9 cellular contexts compared by ENCODE assay signal in the genomic region with DNA sequence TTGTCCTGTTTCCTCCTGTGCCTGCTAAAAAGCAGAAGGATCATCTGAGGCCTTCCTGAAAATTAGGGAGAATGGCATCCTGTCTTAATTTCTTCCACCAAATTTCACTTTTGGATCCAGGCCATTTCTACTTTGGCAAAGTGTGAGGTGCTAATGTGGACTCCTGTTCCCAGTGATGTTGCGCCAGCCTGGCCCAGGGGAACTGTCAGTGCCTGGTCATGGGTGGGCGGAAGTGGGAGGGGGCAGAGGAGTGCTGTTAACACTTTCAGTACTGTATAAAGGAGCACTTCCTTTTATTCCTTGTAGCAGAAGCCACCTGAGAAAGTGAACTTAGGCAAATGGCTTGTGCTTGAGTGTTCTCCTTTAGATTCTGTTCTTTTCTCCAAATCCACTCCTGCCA. TPM values are rescaled to one million over a fixed set of nuclear protein-coding genes. Genes with fewer than 3 reads are reported as not detected.
DNase-seq lines count a peak whose midpoint lies in the region; ATAC-seq and TF ChIP-seq lines count a peak whose summit lies in the region.
"Had no signal": no experiment of that assay in that cellular context is flagged by ENCODE, and none has a peak within 500 bp of the region (broad histone marks: within the 10 kb centered on the region; RNA-seq: fewer than 3 reads in every experiment).

No MANE protein-coding gene starts in this region.

- H3K79me2 ChIP-seq in PC-3 (ENCODE audit: low read length) = no peaks in the 10 kb centered on the region

- peak; percentile 50 for ATAC-seq in HG02852 (IDR thresholded peaks at IDR 0.05; ENCODE audit: unreplicated experiment)
- ATAC-seq in PC-3 = no peak
- ATAC-seq in HG02973 (IDR thresholded peaks at IDR 0.05; ENCODE audit: unreplicated experiment) = no peak

- TF ChIP-seq CTCF in PC-3 (conservative IDR thresholded peaks at IDR 0.05; ENCODE audit: low read depth, low read length) = no peak

- peak; percentile 96 for DNase-seq in G401 (ENCODE audit: low spot score)
- peak; percentile 58 for DNase-seq in UCSD-AML1 (lab: John Stamatoyannopoulos, UW; ENCODE audit: unreplicated experiment)
- DNase-seq in midbrain (lab: John Stamatoyannopoulos, UW) = peak; percentile 3
- DNase-seq in PC-3 = no peak
- no peak for DNase-seq in NCI-H82 (lab: John Stamatoyannopoulos, UW)
- DNase-seq in NCI-H774 (lab: John Stamatoyannopoulos, UW) = no peak
- DNase-seq: GDM1 had no signal

- in situ Hi-C loops in G401 (cut with HindIII; ENCODE audit: low sequenced_read_pairs) = no loop called here

- POLR2A ChIA-PET in PC-3 (lab: Charles Lee; ENCODE audit: unreplicated experiment) = no interaction called here

- intact Hi-C loops in PC-3 (cut with micrococcal nuclease) = no loop called here

- no peaks in the 10 kb centered on the region for H4K20me1 ChIP-seq in PC-3 (ENCODE audit: low read length)

- H3K4me1 ChIP-seq in PC-3 (ENCODE audit: insufficient read depth, low read length) = no peaks in the 10 kb centered on the region

- CTCF ChIA-PET in PC-3 (lab: Charles Lee) = no interaction called here

- no peak overlapping the region for H3K4me2 ChIP-seq in PC-3 (ENCODE audit: low read length)

- H3K9me2 ChIP-seq in PC-3 (replicated peaks; ENCODE audit: low read length) = no peaks in the 10 kb centered on the region

- H3K27me3 ChIP-seq in PC-3 (ENCODE audit: low read length) = no peaks in the 10 kb centered on the region

- H3F3A ChIP-seq in PC-3 (ENCODE audit: low read length, unreplicated experiment) = no peaks in the 10 kb centered on the region

- no peak overlapping the region for H2AFZ ChIP-seq in PC-3 (ENCODE audit: low read length)

- no peaks in the 10 kb centered on the region for H3K9me3 ChIP-seq in PC-3 (ENCODE audit: low read length)

- H3K9ac ChIP-seq in PC-3 (ENCODE audit: low read length) = no peak overlapping the region

- no peak overlapping the region for H3K4me3 ChIP-seq in PC-3 (ENCODE audit: low read length)

- H3K27ac ChIP-seq in PC-3 (ENCODE audit: low read length) = no peak overlapping the region

- BruUV-seq in PC-3 (replicated peaks; lab: Mats Ljungman, UMichigan) = no TSS peak

- no peaks in the 10 kb centered on the region for H3K36me3 ChIP-seq in PC-3 (ENCODE audit: low read depth, low read length)

RNA-seq across cellular contexts. Expression of a gene that starts 19.9 kb away (rescaled TPM):
- total RNA-seq in G401 (2014; rRNA removed; shearing (Covaris generic)) = not detected in 2 replicates
- 0.35 and 0.80 TPM in 2 replicates for total RNA-seq in PC-3 (2014; rRNA removed)

RNA-seq across cellular contexts. Expression of a gene that starts 43.3 kb away (rescaled TPM):
- 7.2 and 9.6 TPM in 2 replicates for total RNA-seq in G401 (2014; rRNA removed; shearing (Covaris generic))
- 21.0 and 27.7 TPM in 2 replicates for total RNA-seq in PC-3 (2014; rRNA removed)

RNA-seq across cellular contexts. Expression of a gene that starts 58.0 kb away (rescaled TPM):
- 6.3 and 23.9 TPM in 2 replicates for total RNA-seq in G401 (2014; rRNA removed; shearing (Covaris generic))
- total RNA-seq in PC-3 (2014; rRNA removed) = 23.5 and 32.0 TPM in 2 replicates

Comparison
In these comparisons a context has a peak if more than half of its experiments do, and no peak if none do; other contexts are left out.
1. DNase-seq: peak in G401 (single experiment), UCSD-AML1 (single experiment) and midbrain (single experiment); none in PC-3 (single experiment), NCI-H82 (single experiment) and NCI-H774 (single experiment).